14 cellular contexts compared by ENCODE assay signal in the genomic region with DNA sequence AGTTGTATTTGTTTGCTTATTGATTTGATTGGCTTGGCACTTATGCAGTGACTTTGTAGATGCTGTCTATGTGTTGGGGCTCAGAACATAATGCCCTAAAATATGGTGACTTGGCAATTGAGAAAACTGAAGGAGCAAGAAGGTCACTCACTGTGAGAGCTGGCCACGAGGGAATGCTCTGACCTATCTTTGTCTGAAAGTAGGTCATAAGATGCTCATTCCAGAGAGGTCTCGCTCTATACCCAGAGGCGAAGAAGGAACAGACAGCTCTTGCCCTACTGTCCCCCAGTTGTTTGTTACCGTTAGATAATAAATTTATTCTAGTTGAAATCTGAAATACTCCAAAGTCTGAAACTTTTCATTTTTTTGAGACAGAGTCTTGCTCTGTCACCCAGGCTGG.
"Had no signal": no experiment of that assay in that cellular context is flagged by ENCODE, and none has a peak within 500 bp of the region (broad histone marks: within the 10 kb centered on the region; RNA-seq: fewer than 3 reads in every experiment).

No MANE protein-coding gene starts in this region.

- H3K27ac Mint-ChIP-seq: dendritic cell treated with granulocyte-macrophage colony-stimulating factor and Interleukin-4, amounts not matched to agents 40 ng/mL and 50 ng/mL, for 4 days; T-helper 17 cell had no signal

- H3K9me3 ChIP-seq: thyroid gland had no signal

- H3K9me3 Mint-ChIP-seq: dendritic cell treated with granulocyte-macrophage colony-stimulating factor and Interleukin-4, amounts not matched to agents 40 ng/mL and 50 ng/mL, for 4 days; effector memory CD8-positive, alpha-beta T cell had no signal

- H3K4me3 Mint-ChIP-seq: activated naive CD8-positive, alpha-beta T cell treated with anti-CD3 and anti-CD28 coated beads, Interleukin-2, amount 10 ng/mL, durations not matched to agents 7 days and 5 days; dendritic cell treated with granulocyte-macrophage colony-stimulating factor and Interleukin-4, amounts not matched to agents 40 ng/mL and 50 ng/mL, for 4 days; effector memory CD8-positive, alpha-beta T cell; T-helper 17 cell had no signal

- H3K27ac ChIP-seq: thyroid gland had no signal

- H3K27me3 ChIP-seq: thyroid gland had no signal

- H3K36me3 ChIP-seq: thyroid gland had no signal

- H3K4me3 ChIP-seq: thyroid gland had no signal

- DNase-seq: activated CD8-positive, alpha-beta memory T cell treated with anti-CD3 and anti-CD28 coated beads for 24 hours; activated naive CD8-positive, alpha-beta T cell treated with anti-CD3 and anti-CD28 coated beads, Interleukin-2, amount 10 ng/mL, durations not matched to agents 7 days and 5 days; anterior cingulate cortex; cerebellar nuclear complex; effector memory CD8-positive, alpha-beta T cell; erythroblast; hypothalamus; midbrain; stimulated activated CD4-positive, alpha-beta T cell treated with anti-CD3 and anti-CD28 coated beads, Interleukin-15, amount 100 ng/mL, for 24 hours; stimulated activated CD4-positive, alpha-beta T cell treated with anti-CD3 and anti-CD28 coated beads, Interleukin-4, amount 100 ng/mL, for 24 hours; T-helper 17 cell; thyroid gland had no signal

- ATAC-seq: activated CD4-positive, CD25-positive, alpha-beta regulatory T cell treated with anti-CD3 and anti-CD28 coated beads, Interleukin-2, amount 50 U/mL, for 24 hours; effector memory CD8-positive, alpha-beta T cell; T-helper 17 cell had no signal

- H3K27me3 Mint-ChIP-seq: activated naive CD8-positive, alpha-beta T cell treated with anti-CD3 and anti-CD28 coated beads, Interleukin-2, amount 10 ng/mL, durations not matched to agents 7 days and 5 days; dendritic cell treated with granulocyte-macrophage colony-stimulating factor and Interleukin-4, amounts not matched to agents 40 ng/mL and 50 ng/mL, for 4 days; effector memory CD8-positive, alpha-beta T cell; T-helper 17 cell had no signal
